Comparison of ENCODE assay signal across 18 cellular contexts in the genomic region with DNA sequence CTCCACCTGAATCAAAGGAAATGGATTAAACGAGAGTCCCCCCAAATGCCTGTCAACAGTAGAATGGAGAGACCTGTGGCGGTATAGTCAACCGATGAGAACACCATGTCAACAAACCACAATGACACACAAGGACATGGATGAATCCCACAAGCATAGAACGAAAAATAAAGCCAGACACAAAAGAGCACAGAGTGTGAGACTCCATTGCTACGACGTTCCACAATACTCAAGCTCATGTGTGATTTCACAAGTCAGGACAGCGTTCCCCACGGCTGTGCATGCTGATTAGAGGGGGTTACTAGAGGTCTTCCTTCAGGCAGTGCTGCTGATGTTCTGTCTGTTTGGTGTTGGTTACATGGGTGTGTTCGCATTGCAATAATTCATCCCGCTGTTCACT. TPM values are rescaled to one million over a fixed set of nuclear protein-coding genes. Genes with fewer than 3 reads are reported as not detected.
A peak's percentile ranks its signal among the peaks of the same experiment; 100 is the strongest.
DNase-seq lines count a peak whose midpoint lies in the region; ATAC-seq lines count a peak whose summit lies in the region.
"Had no signal": no experiment of that assay in that cellular context is flagged by ENCODE, and none has a peak within 500 bp of the region (broad histone marks: within the 10 kb centered on the region; RNA-seq: fewer than 3 reads in every experiment).

No MANE protein-coding gene starts in this region.

- H3K4me3 Mint-ChIP-seq in activated CD4-positive, alpha-beta T cell treated with anti-CD3 and anti-CD28 coated beads, Interleukin-2, amount 10 ng/mL, durations not matched to agents 24 days and 14 days, result no peak overlapping the region
- H3K4me3 Mint-ChIP-seq: activated naive CD4-positive, alpha-beta T cell treated with anti-CD3 and anti-CD28 coated beads for 36 hours; neural progenitor cell had no signal

- H3K27me3 Mint-ChIP-seq in activated CD4-positive, alpha-beta T cell treated with anti-CD3 and anti-CD28 coated beads, Interleukin-2, amount 10 ng/mL, durations not matched to agents 24 days and 14 days, result peaks cover 7% of the 10 kb centered on the region

- no peaks in the 10 kb centered on the region for H3K36me3 Mint-ChIP-seq in activated CD4-positive, alpha-beta T cell treated with anti-CD3 and anti-CD28 coated beads, Interleukin-2, amount 10 ng/mL, durations not matched to agents 24 days and 14 days (ENCODE audit: low read depth)
- H3K36me3 Mint-ChIP-seq: neural progenitor cell had no signal

- intact Hi-C loops in activated CD4-positive, alpha-beta T cell treated with anti-CD3 and anti-CD28 coated beads, Interleukin-2, amount 10 ng/mL, durations not matched to agents 24 days and 14 days (cut with micrococcal nuclease), result no loop called here

- peak; percentile 26 for ATAC-seq in left lobe of liver

- H3K4me1 Mint-ChIP-seq in activated CD4-positive, alpha-beta T cell treated with anti-CD3 and anti-CD28 coated beads, Interleukin-2, amount 10 ng/mL, durations not matched to agents 24 days and 14 days, result no peaks in the 10 kb centered on the region
- H3K4me1 Mint-ChIP-seq: neural progenitor cell had no signal

- H3K27ac Mint-ChIP-seq in activated CD4-positive, alpha-beta T cell treated with anti-CD3 and anti-CD28 coated beads, Interleukin-2, amount 10 ng/mL, durations not matched to agents 24 days and 14 days, result no peak overlapping the region
- H3K27ac Mint-ChIP-seq: activated naive CD4-positive, alpha-beta T cell treated with anti-CD3 and anti-CD28 coated beads for 36 hours; neural progenitor cell had no signal

- DNase-seq in Daoy (ENCODE audit: low read depth) (peak; percentile 42), RPMI7951 (ENCODE audit: low read depth) (peak; percentile 52), left lobe of liver (ENCODE audit: low spot score) (no peak), putamen (ENCODE audit: low spot score) (no peak), NCI-H1436 (lab: John Stamatoyannopoulos, UW) (no peak)
- no peak for DNase-seq in activated CD4-positive, alpha-beta T cell treated with anti-CD3 and anti-CD28 coated beads, Interleukin-2, amount 10 ng/mL, durations not matched to agents 24 days and 14 days
- DNase-seq: activated CD4-positive, alpha-beta T cell treated with anti-CD3 and anti-CD28 coated beads for 4 hours; activated naive CD4-positive, alpha-beta T cell treated with anti-CD3 and anti-CD28 coated beads for 36 hours; Kasumi-1; NCI-H1417; NCI-H2171; NCI-H774; stimulated activated CD4-positive, alpha-beta T cell treated with anti-CD3 and anti-CD28 coated beads, Interleukin-1b, Interleukin-23, amount 100 ng/mL, for 48 hours had no signal

- H3K9me3 Mint-ChIP-seq in activated CD4-positive, alpha-beta T cell treated with anti-CD3 and anti-CD28 coated beads, Interleukin-2, amount 10 ng/mL, durations not matched to agents 24 days and 14 days, result no peaks in the 10 kb centered on the region

RNA-seq across cellular contexts. Expression of a gene that starts 5.8 kb away (rescaled TPM):
- total RNA-seq in Daoy (2014; rRNA removed; shearing (Covaris generic)), result not detected in 2 replicates
- not detected in 2 replicates for total RNA-seq in RPMI7951 (2014; rRNA removed; shearing (Covaris generic))
- not detected for total RNA-seq in left lobe of liver
- not detected in 2 replicates for total RNA-seq in activated CD4-positive, alpha-beta T cell treated with anti-CD3 and anti-CD28 coated beads, Interleukin-2, amount 10 ng/mL, durations not matched to agents 24 days and 14 days
- total RNA-seq: frontal cortex, mononuclear cell, renal cortical epithelial cell, vagina had no signal

RNA-seq across cellular contexts. Expression of a gene that starts 14.0 kb away (rescaled TPM):
- not detected in 2 replicates for total RNA-seq in Daoy (2014; rRNA removed; shearing (Covaris generic))
- not detected in 2 replicates for total RNA-seq in RPMI7951 (2014; rRNA removed; shearing (Covaris generic))
- not detected for total RNA-seq in left lobe of liver
- total RNA-seq in activated CD4-positive, alpha-beta T cell treated with anti-CD3 and anti-CD28 coated beads, Interleukin-2, amount 10 ng/mL, durations not matched to agents 24 days and 14 days, result not detected in 2 replicates
- total RNA-seq: activated naive CD4-positive, alpha-beta T cell treated with anti-CD3 and anti-CD28 coated beads for 36 hours; frontal cortex; mononuclear cell; renal cortical epithelial cell; vagina had no signal

RNA-seq across cellular contexts. Expression of a gene that starts 55.1 kb away (rescaled TPM):
- not detected in 2 replicates for total RNA-seq in Daoy (2014; rRNA removed; shearing (Covaris generic))
- total RNA-seq in RPMI7951 (2014; rRNA removed; shearing (Covaris generic)), result not detected in 2 replicates
- total RNA-seq in left lobe of liver, result 5.8 TPM
- total RNA-seq in activated CD4-positive, alpha-beta T cell treated with anti-CD3 and anti-CD28 coated beads, Interleukin-2, amount 10 ng/mL, durations not matched to agents 24 days and 14 days, result not detected in 2 replicates
- total RNA-seq: activated naive CD4-positive, alpha-beta T cell treated with anti-CD3 and anti-CD28 coated beads for 36 hours; mononuclear cell; renal cortical epithelial cell had no signal

Comparison
In these comparisons a context has a peak if more than half of its experiments do, and no peak if none do; other contexts are left out.
1. DNase-seq: peak in Daoy (single experiment) and RPMI7951 (single experiment); none in left lobe of liver (single experiment), putamen (single experiment), activated CD4-positive, alpha-beta T cell treated with anti-CD3 and anti-CD28 coated beads, Interleukin-2, amount 10 ng/mL, durations not matched to agents 24 days and 14 days (single experiment) and NCI-H1436 (single experiment).